In the genomic region with DNA sequence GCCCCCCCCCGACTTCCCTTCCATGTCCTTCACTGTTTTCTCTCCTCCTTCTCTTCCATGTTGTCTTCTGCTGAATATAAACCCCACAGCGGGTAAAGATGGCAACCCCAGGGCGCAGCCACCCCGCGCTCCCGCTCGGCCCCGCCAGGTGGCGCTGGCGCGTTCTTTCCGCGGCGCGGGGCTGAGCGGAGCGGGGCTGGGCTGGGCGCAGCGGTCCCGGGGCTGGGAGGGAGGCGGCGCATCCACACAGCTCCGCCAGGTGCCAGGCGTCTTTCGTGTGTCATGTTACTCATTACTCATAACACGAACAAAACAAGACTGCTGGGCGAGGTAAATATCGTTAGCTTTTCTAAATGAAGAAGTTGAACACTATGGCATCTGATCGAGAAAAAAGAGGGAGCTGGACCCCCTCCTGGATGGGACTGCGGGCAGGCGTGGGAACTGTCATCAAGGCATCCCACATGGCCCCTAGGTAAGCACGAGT, we compare ENCODE assay signal across 8 cellular contexts.
DNase-seq lines count a peak whose midpoint lies in the region; ATAC-seq, FAIRE-seq and TF ChIP-seq lines count a peak whose summit lies in the region.

No MANE protein-coding gene starts in this region.

- H3K27me3 ChIP-seq in hepatocyte (peaks cover 40% of the 10 kb centered on the region), suprapubic skin (peaks cover 24% of the 10 kb centered on the region)

- no peak overlapping the region for H3K4me3 ChIP-seq in hepatocyte
- H3K4me3 ChIP-seq in suprapubic skin = no peak overlapping the region

- no peaks in the 10 kb centered on the region for H3K79me2 ChIP-seq in hepatocyte

- H3K9me3 ChIP-seq in hepatocyte (ENCODE audit: low read depth) = no peaks in the 10 kb centered on the region
- H3K9me3 ChIP-seq in suprapubic skin = no peaks in the 10 kb centered on the region

- CTCF ChIA-PET in WTC11 (lab: Charles Lee) = interaction anchor here (0.6 to 2.0 kb wide), 34 partner anchors 9 to 609 kb away, joined by 3 to 15 read pairs (median 4); no protein-coding TSS in a partner anchor

- TF ChIP-seq CTCF in WTC11 (IDR thresholded peaks at IDR 0.05) = peak; percentile 76
- peak; percentile 61 for TF ChIP-seq CTCF in hepatocyte (IDR thresholded peaks at IDR 0.05; ENCODE audit: poor library complexity)
- TF ChIP-seq CTCF in suprapubic skin (IDR thresholded peaks at IDR 0.05) = peak; percentile 10 to 85

- peaks cover 9% of the 10 kb centered on the region for H3K4me1 Mint-ChIP-seq in WTC11

- H3K9me2 ChIP-seq in hepatocyte (replicated peaks; ENCODE audit: insufficient read depth) = no peaks in the 10 kb centered on the region

- peak overlapping the region; percentile 38 for H3K4me2 ChIP-seq in hepatocyte

- H3K4me1 ChIP-seq in hepatocyte (ENCODE audit: insufficient read depth) = no peaks in the 10 kb centered on the region
- peaks cover 18% of the 10 kb centered on the region for H3K4me1 ChIP-seq in suprapubic skin

- H3K27ac ChIP-seq in hepatocyte (no peak overlapping the region), suprapubic skin (no peak overlapping the region)

- FAIRE-seq in RCC 7860 (lab: Jason Lieb, UNC) = no peak

- WGBS in hepatocyte (ENCODE audit: low lambda C conversion rate, missing lambda C conversion rate) = 18% methylated on average over 27 of the region's 32 CpGs
- 8% methylated on average over 32 of the region's 32 CpGs for WGBS in suprapubic skin

- ATAC-seq in HG02852 (IDR thresholded peaks at IDR 0.05; ENCODE audit: unreplicated experiment) (peak; percentile 41), WTC11 (peak; percentile 73)

- POLR2A ChIA-PET in WTC11 (lab: Charles Lee) = no interaction called here

- H3K36me3 ChIP-seq in hepatocyte (replicated peaks; ENCODE audit: insufficient read depth, low read depth) (no peaks in the 10 kb centered on the region), suprapubic skin (no peaks in the 10 kb centered on the region)

- no peak overlapping the region for H2AFZ ChIP-seq in hepatocyte

- DNase-seq in NCI-H2196 (lab: John Stamatoyannopoulos, UW; ENCODE audit: unreplicated experiment) (peak; percentile 63), NCI-H2196 treated with DMSO at 0.1 percent for 48 hours (lab: John Stamatoyannopoulos, UW; ENCODE audit: unreplicated experiment) (no peak), WTC11 (ENCODE audit: low spot score) (peak; percentile 72), hepatocyte (ENCODE audit: low spot score) (peak; percentile 71), suprapubic skin (ENCODE audit: low spot score in 2 of 2) (no peak), OCI-M1 (lab: John Stamatoyannopoulos, UW) (no peak), RCC 7860 (ENCODE audit: low spot score) (no peak)

- H3K9me3 Mint-ChIP-seq in WTC11 = no peaks in the 10 kb centered on the region

- H3K4me3 Mint-ChIP-seq in WTC11 = no peak overlapping the region; the same call in 1 of the 2 replicates

- TF ChIP-seq POLR2A in suprapubic skin (IDR thresholded peaks at IDR 0.05) = no peak

- H3K27me3 Mint-ChIP-seq in WTC11 (ENCODE audit: low read depth) = peaks cover 53% of the 10 kb centered on the region

- TF ChIP-seq EP300 in suprapubic skin (IDR thresholded peaks at IDR 0.05) = no peak

- no peaks in the 10 kb centered on the region for H3K36me3 Mint-ChIP-seq in WTC11

- no peak overlapping the region for H3K27ac Mint-ChIP-seq in WTC11

- H4K20me1 ChIP-seq in hepatocyte (ENCODE audit: insufficient read depth, poor library complexity, severe bottlenecking) = no peaks in the 10 kb centered on the region

TF ChIP-seq in WTC11, 78 proteins besides CTCF, POLR2A, EP300 and RAD21:
- peak; percentile 25; the same call in 1 of the 2 replicates for TF ChIP-seq SP1 (CRISPR knock-in tag; conservative IDR thresholded peaks at IDR 0.05)
- TF ChIP-seq, protein P1, sequence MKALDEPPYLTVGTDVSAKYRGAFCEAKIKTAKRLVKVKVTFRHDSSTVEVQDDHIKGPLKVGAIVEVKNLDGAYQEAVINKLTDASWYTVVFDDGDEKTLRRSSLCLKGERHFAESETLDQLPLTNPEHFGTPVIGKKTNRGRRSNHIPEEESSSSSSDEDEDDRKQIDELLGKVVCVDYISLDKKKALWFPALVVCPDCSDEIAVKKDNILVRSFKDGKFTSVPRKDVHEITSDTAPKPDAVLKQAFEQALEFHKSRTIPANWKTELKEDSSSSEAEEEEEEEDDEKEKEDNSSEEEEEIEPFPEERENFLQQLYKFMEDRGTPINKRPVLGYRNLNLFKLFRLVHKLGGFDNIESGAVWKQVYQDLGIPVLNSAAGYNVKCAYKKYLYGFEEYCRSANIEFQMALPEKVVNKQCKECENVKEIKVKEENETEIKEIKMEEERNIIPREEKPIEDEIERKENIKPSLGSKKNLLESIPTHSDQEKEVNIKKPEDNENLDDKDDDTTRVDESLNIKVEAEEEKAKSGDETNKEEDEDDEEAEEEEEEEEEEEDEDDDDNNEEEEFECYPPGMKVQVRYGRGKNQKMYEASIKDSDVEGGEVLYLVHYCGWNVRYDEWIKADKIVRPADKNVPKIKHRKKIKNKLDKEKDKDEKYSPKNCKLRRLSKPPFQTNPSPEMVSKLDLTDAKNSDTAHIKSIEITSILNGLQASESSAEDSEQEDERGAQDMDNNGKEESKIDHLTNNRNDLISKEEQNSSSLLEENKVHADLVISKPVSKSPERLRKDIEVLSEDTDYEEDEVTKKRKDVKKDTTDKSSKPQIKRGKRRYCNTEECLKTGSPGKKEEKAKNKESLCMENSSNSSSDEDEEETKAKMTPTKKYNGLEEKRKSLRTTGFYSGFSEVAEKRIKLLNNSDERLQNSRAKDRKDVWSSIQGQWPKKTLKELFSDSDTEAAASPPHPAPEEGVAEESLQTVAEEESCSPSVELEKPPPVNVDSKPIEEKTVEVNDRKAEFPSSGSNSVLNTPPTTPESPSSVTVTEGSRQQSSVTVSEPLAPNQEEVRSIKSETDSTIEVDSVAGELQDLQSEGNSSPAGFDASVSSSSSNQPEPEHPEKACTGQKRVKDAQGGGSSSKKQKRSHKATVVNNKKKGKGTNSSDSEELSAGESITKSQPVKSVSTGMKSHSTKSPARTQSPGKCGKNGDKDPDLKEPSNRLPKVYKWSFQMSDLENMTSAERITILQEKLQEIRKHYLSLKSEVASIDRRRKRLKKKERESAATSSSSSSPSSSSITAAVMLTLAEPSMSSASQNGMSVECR (CRISPR knock-in tag; IDR thresholded peaks at IDR 0.05; ENCODE audit: borderline replicate concordance) = no peak
- TF ChIP-seq, protein P2, sequence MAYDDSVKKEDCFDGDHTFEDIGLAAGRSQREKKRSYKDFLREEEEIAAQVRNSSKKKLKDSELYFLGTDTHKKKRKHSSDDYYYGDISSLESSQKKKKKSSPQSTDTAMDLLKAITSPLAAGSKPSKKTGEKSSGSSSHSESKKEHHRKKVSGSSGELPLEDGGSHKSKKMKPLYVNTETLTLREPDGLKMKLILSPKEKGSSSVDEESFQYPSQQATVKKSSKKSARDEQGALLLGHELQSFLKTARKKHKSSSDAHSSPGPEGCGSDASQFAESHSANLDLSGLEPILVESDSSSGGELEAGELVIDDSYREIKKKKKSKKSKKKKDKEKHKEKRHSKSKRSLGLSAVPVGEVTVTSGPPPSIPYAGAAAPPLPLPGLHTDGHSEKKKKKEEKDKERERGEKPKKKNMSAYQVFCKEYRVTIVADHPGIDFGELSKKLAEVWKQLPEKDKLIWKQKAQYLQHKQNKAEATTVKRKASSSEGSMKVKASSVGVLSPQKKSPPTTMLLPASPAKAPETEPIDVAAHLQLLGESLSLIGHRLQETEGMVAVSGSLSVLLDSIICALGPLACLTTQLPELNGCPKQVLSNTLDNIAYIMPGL (CRISPR knock-in tag; IDR thresholded peaks at IDR 0.05) = peak; percentile 82; the same call in 1 of the 2 replicates

Comparison
In these comparisons a context has a peak if more than half of its experiments do, and no peak if none do; other contexts are left out.
1. DNase-seq: peak in NCI-H2196 (single experiment), WTC11 (single experiment) and hepatocyte (single experiment); none in NCI-H2196 treated with DMSO at 0.1 percent for 48 hours (single experiment), suprapubic skin (0 of 2), OCI-M1 (single experiment) and RCC 7860 (single experiment).
2. Peak in every context shown above with its lines, with median percentiles within 50 percentile points of each other: CTCF ChIP-seq.